In genomic region chr6:135274561-135275293, GRCh38 we compare ENCODE assay signal across 15 cellular contexts.
A peak's percentile ranks its signal among the peaks of the same experiment; 100 is the strongest.
DNase-seq lines count a peak whose midpoint lies in the region; ATAC-seq, FAIRE-seq and TF ChIP-seq lines count a peak whose summit lies in the region.
"Had no signal": no experiment of that assay in that cellular context is flagged by ENCODE, and none has a peak within 500 bp of the region (broad histone marks: within the 10 kb centered on the region; RNA-seq: fewer than 3 reads in every experiment).

No MANE protein-coding gene starts in this region.

- no peak for TF ChIP-seq CTCF in DND-41 (IDR thresholded peaks at IDR 0.05; ENCODE audit: borderline replicate concordance, extremely low read depth, low read length, poor library complexity, severe bottlenecking)
- TF ChIP-seq CTCF in GM20000 (IDR thresholded peaks at IDR 0.05; ENCODE audit: extremely low read depth, missing control alignments): no peak
- TF ChIP-seq CTCF in natural killer cell (IDR thresholded peaks at IDR 0.05): no peak

- no peaks in the 10 kb centered on the region for H4K20me1 ChIP-seq in DND-41 (ENCODE audit: insufficient read depth, low read length)

- no peak for FAIRE-seq in urothelium cell line (lab: Jason Lieb, UNC)

- no peak overlapping the region for H3K27ac Mint-ChIP-seq in natural killer cell
- H3K27ac Mint-ChIP-seq: WTC11 had no signal

- H3K27me3 ChIP-seq in DND-41 (ENCODE audit: insufficient read depth, low read length, poor library complexity) (no peaks in the 10 kb centered on the region), adipocyte (replicated peaks; ENCODE audit: control insufficient read depth, insufficient read depth, low read length) (peaks cover 3% of the 10 kb centered on the region)
- H3K27me3 ChIP-seq: right atrium auricular region, suprapubic skin had no signal

- H3K36me3 Mint-ChIP-seq in natural killer cell: no peaks in the 10 kb centered on the region
- H3K36me3 Mint-ChIP-seq: WTC11 had no signal

- H2AFZ ChIP-seq in DND-41 (ENCODE audit: low read depth, low read length): no peak overlapping the region

- no peaks in the 10 kb centered on the region for H3K36me3 ChIP-seq in DND-41 (ENCODE audit: insufficient read depth, low read length)
- no peaks in the 10 kb centered on the region for H3K36me3 ChIP-seq in adipocyte (ENCODE audit: control insufficient read depth, insufficient read depth, low read length, severe bottlenecking)
- H3K36me3 ChIP-seq: right atrium auricular region, SJSA1, suprapubic skin had no signal

- H3K79me2 ChIP-seq in DND-41 (ENCODE audit: insufficient read depth, low read length): no peaks in the 10 kb centered on the region

- H3K4me2 ChIP-seq in DND-41 (ENCODE audit: insufficient read depth, low read length): no peak overlapping the region; the same call in 1 of the 2 replicates

- H3K27ac ChIP-seq in DND-41 (ENCODE audit: low read length): peak overlapping the region; percentile 60
- H3K27ac ChIP-seq: epithelial cell of prostate, right atrium auricular region, SJSA1, suprapubic skin had no signal

- H3K4me1 Mint-ChIP-seq in natural killer cell: no peaks in the 10 kb centered on the region

- H3K4me1 ChIP-seq in DND-41 (ENCODE audit: insufficient read depth, low read length) (peaks cover 36% of the 10 kb centered on the region), adipocyte (ENCODE audit: control insufficient read depth, insufficient read depth, low read length) (no peaks in the 10 kb centered on the region)
- H3K4me1 ChIP-seq: right atrium auricular region, SJSA1 had no signal

- H3K4me3 ChIP-seq in DND-41 (ENCODE audit: low read depth in 1 of 2, low read length in 2 of 2): no peak overlapping the region
- H3K4me3 ChIP-seq in adipocyte (ENCODE audit: low read length): peak overlapping the region; percentile 7
- H3K4me3 ChIP-seq: right atrium auricular region, SJSA1, suprapubic skin had no signal

- DNase-seq in DND-41 (no peak), GM20000 (ENCODE audit: low spot score) (peak; percentile 38), adipocyte (ENCODE audit: low read depth) (peak; percentile 26), NCI-H1694 treated with DMSO at 0.1 percent for 48 hours (lab: John Stamatoyannopoulos, UW) (no peak), urothelium cell line (ENCODE audit: low spot score) (no peak), cerebellar nuclear complex (lab: John Stamatoyannopoulos, UW) (no peak), natural killer cell (no peak)
- DNase-seq: ACHN, NCI-H510A treated with DMSO at 0.1 percent for 48 hours had no signal

- no peaks in the 10 kb centered on the region for H3K9me3 Mint-ChIP-seq in natural killer cell

- no peaks in the 10 kb centered on the region for H3K27me3 Mint-ChIP-seq in natural killer cell (ENCODE audit: low read depth in 2 of 2)

- H3K9me3 ChIP-seq in DND-41 (ENCODE audit: insufficient read depth, low read length, severe bottlenecking) (no peaks in the 10 kb centered on the region), adipocyte (ENCODE audit: control insufficient read depth, low read length) (no peaks in the 10 kb centered on the region)
- H3K9me3 ChIP-seq: right atrium auricular region, SJSA1, suprapubic skin had no signal

- ATAC-seq in DND-41 (ENCODE audit: insufficient read depth, low read depth) (peak; percentile 55; the same call in 1 of the 3 replicates), HG03175 (IDR thresholded peaks at IDR 0.05; ENCODE audit: unreplicated experiment) (peak; percentile 48), natural killer cell (no peak)
- ATAC-seq: WTC11 had no signal

- H3K9ac ChIP-seq in DND-41 (ENCODE audit: low read depth, low read length): 0 out of 2 replicates have a peak overlapping the region, but pooled peaks have one; percentile 1
- no peak overlapping the region for H3K9ac ChIP-seq in adipocyte (ENCODE audit: low read length)

- intact Hi-C loops in natural killer cell (cut with micrococcal nuclease): no loop called here

- no peak overlapping the region for H3K4me3 Mint-ChIP-seq in natural killer cell
- H3K4me3 Mint-ChIP-seq: WTC11 had no signal

Comparison
In these comparisons a context has a peak if more than half of its experiments do, and no peak if none do; other contexts are left out.
1. ATAC-seq: peak in DND-41 (single experiment) and HG03175 (single experiment); none in natural killer cell (0 of 3).
2. DNase-seq: peak in GM20000 (single experiment) and adipocyte (single experiment); none in DND-41 (single experiment), NCI-H1694 treated with DMSO at 0.1 percent for 48 hours (single experiment), urothelium cell line (single experiment), cerebellar nuclear complex (0 of 2) and natural killer cell (single experiment).